In the genomic region with DNA sequence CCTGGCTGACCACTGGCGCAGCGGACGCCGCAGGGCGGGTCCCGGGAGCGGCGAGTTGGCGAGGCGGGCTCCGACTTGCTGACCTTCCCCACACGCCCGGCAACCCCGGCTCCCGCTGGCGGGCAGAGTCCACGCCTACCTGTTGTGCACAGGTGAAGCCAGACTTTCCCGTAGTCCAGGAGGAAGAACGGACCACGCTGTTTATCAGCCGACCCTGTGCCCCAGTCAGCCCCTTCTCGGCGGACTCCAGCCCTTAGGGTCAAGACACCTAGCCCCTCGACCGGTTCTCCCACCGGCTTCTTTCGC, we compare ENCODE assay signal across 8 cellular contexts. TPM values are rescaled to one million over a fixed set of nuclear protein-coding genes. Genes with fewer than 3 reads are reported as not detected.
DNase-seq lines count a peak whose midpoint lies in the region; ATAC-seq and TF ChIP-seq lines count a peak whose summit lies in the region.

No MANE protein-coding gene starts in this region.

- POLR2A ChIA-PET in CD4-positive, alpha-beta memory T cell (lab: Charles Lee; ENCODE audit: partially characterized antibody) = interaction anchor here (0.9 to 4.2 kb wide), 11 partner anchors 14 to 798 kb away, joined by 3 to 50 read pairs (median 8); a partner anchor contains a TSS

- no peak for DNase-seq in CD4-positive, alpha-beta memory T cell
- DNase-seq in T-helper 17 cell = peak; percentile 6 to 17 (median 16)
- peak; percentile 17 for DNase-seq in midbrain (lab: John Stamatoyannopoulos, UW)
- DNase-seq in type B pancreatic cell (ENCODE audit: extremely low spot score, unreplicated experiment) = peak; percentile 78
- no peak for DNase-seq in NCI-H2107 (lab: John Stamatoyannopoulos, UW)

- no peaks in the 10 kb centered on the region for H3K9me3 ChIP-seq in CD4-positive, alpha-beta memory T cell (ENCODE audit: control insufficient read depth in 1 of 2, low read length in 2 of 2)
- H3K9me3 ChIP-seq in T-helper 17 cell (ENCODE audit: control insufficient read depth, low read length, poor library complexity, severe bottlenecking) (no peaks in the 10 kb centered on the region), endocrine pancreas (ENCODE audit: control insufficient read depth, low read length) (no peaks in the 10 kb centered on the region)

- no peaks in the 10 kb centered on the region for H3K27me3 Mint-ChIP-seq in CD4-positive, alpha-beta memory T cell
- H3K27me3 Mint-ChIP-seq in T-helper 17 cell = no peaks in the 10 kb centered on the region
- H3K27me3 Mint-ChIP-seq in type B pancreatic cell = no peaks in the 10 kb centered on the region

- H3K4me3 Mint-ChIP-seq in CD4-positive, alpha-beta memory T cell = peak overlapping the region; percentile 92 to 100 (median 98)
- H3K4me3 Mint-ChIP-seq in T-helper 17 cell (peak overlapping the region; percentile 99), type B pancreatic cell (peak overlapping the region; percentile 98)

- no peak for TF ChIP-seq CTCF in type B pancreatic cell (conservative IDR thresholded peaks at IDR 0.05)

- peaks cover 0 to 2% of the 10 kb centered on the region in 2 donors for H3K36me3 Mint-ChIP-seq in CD4-positive, alpha-beta memory T cell
- H3K36me3 Mint-ChIP-seq in T-helper 17 cell (ENCODE audit: low read depth) (peaks cover 4% of the 10 kb centered on the region), type B pancreatic cell (no peaks in the 10 kb centered on the region)

- peak overlapping the region; percentile 66 for H3K27ac ChIP-seq in CD4-positive, alpha-beta memory T cell (ENCODE audit: low read depth, low read length)

- H3K4me1 ChIP-seq in CD4-positive, alpha-beta memory T cell (ENCODE audit: insufficient read depth, low read length) = peaks cover 17% of the 10 kb centered on the region
- peaks cover 6% of the 10 kb centered on the region for H3K4me1 ChIP-seq in endocrine pancreas (ENCODE audit: control insufficient read depth, insufficient read depth, low read length)

- intact Hi-C loops in CD4-positive, alpha-beta memory T cell (cut with micrococcal nuclease) = loop anchor here (1.0 kb wide), 9 partner anchors 37 to 861 kb away; a partner anchor contains a TSS

- peak overlapping the region; percentile 89 for H3K9ac ChIP-seq in endocrine pancreas (ENCODE audit: control insufficient read depth, insufficient read depth, low read length)

- peak overlapping the region in 6 of 7 donors; percentile 81 to 99 (median 96) for H3K27ac Mint-ChIP-seq in CD4-positive, alpha-beta memory T cell
- peak overlapping the region; percentile 92 for H3K27ac Mint-ChIP-seq in T-helper 17 cell
- H3K27ac Mint-ChIP-seq in type B pancreatic cell = peak overlapping the region; percentile 91

- peak overlapping the region; percentile 97 to 99 for H3K4me3 ChIP-seq in CD4-positive, alpha-beta memory T cell (ENCODE audit: low read length in 2 of 2)
- H3K4me3 ChIP-seq in endocrine pancreas (ENCODE audit: control insufficient read depth, insufficient read depth, low read length) = peak overlapping the region; percentile 95

- CTCF ChIA-PET in CD4-positive, alpha-beta memory T cell (lab: Charles Lee; ENCODE audit: partially characterized antibody) = interaction anchor here (0.9 to 2.3 kb wide), 9 partner anchors 12 to 212 kb away, joined by 3 to 16 read pairs (median 4); a partner anchor contains a TSS

- H3K27me3 ChIP-seq in CD4-positive, alpha-beta memory T cell (ENCODE audit: insufficient read depth, low read length) = no peaks in the 10 kb centered on the region
- H3K27me3 ChIP-seq in endocrine pancreas (ENCODE audit: control insufficient read depth, insufficient read depth, low read length) = no peaks in the 10 kb centered on the region

- ATAC-seq in GM19328 (IDR thresholded peaks at IDR 0.05; ENCODE audit: unreplicated experiment) (peak; percentile 14), HG03442 (IDR thresholded peaks at IDR 0.05; ENCODE audit: unreplicated experiment) (peak; percentile 6), T-helper 17 cell (peak; percentile 16)

- peaks cover 13 to 36% (median 23%) of the 10 kb centered on the region in 4 donors for H3K4me1 Mint-ChIP-seq in CD4-positive, alpha-beta memory T cell
- H3K4me1 Mint-ChIP-seq in T-helper 17 cell (peaks cover 21% of the 10 kb centered on the region), type B pancreatic cell (ENCODE audit: unreplicated experiment) (peaks cover 6% of the 10 kb centered on the region)

- no peaks in the 10 kb centered on the region for H3K36me3 ChIP-seq in CD4-positive, alpha-beta memory T cell (ENCODE audit: insufficient read depth, low read length)
- no peaks in the 10 kb centered on the region for H3K36me3 ChIP-seq in endocrine pancreas (ENCODE audit: control insufficient read depth, insufficient read depth, low read length)

- H3K9me3 Mint-ChIP-seq in CD4-positive, alpha-beta memory T cell = no peaks in the 10 kb centered on the region
- H3K9me3 Mint-ChIP-seq in type B pancreatic cell = no peaks in the 10 kb centered on the region

RNA-seq across cellular contexts. Expression of a gene that starts 0.4 kb away (rescaled TPM):
- 10 to 100 TPM; 15.1 to 16.4 TPM for total RNA-seq in CD4-positive, alpha-beta memory T cell
- polyA plus RNA-seq in CD4-positive, alpha-beta memory T cell = 1 to 10 TPM; 5.4 to 9.1 TPM
- total RNA-seq in T-helper 17 cell = 1 to 10 TPM; 7.9 to 8.3 TPM
- total RNA-seq in type B pancreatic cell (ENCODE audit: low replicate concordance) = 26.3 and 27.3 TPM in 2 replicates

RNA-seq across cellular contexts. Expression of a gene that starts 37.3 kb away (rescaled TPM):
- total RNA-seq in CD4-positive, alpha-beta memory T cell = 10 to 100 TPM; 15.1 to 20.2 TPM
- polyA plus RNA-seq in CD4-positive, alpha-beta memory T cell = 10 to 100 TPM; 13.9 to 27.0 TPM
- total RNA-seq in T-helper 17 cell (10 to 100 TPM; 12.9 to 14.7 TPM), type B pancreatic cell (ENCODE audit: low replicate concordance) (23.2 and 26.5 TPM in 2 replicates)

Comparison
In these comparisons a context has a peak if more than half of its experiments do, and no peak if none do; other contexts are left out.
1. DNase-seq: peak in T-helper 17 cell (3 of 3), midbrain (single experiment) and type B pancreatic cell (single experiment); none in CD4-positive, alpha-beta memory T cell (0 of 5) and NCI-H2107 (single experiment).
2. Peak in every context shown above with its lines, with median percentiles within 50 percentile points of each other: H3K27ac Mint-ChIP-seq, H3K4me3 Mint-ChIP-seq and ATAC-seq.